8 cellular contexts compared by ENCODE assay signal in genomic region chr15:89442671-89443307, GRCh38. TPM values are rescaled to one million over a fixed set of nuclear protein-coding genes. Genes with fewer than 3 reads are reported as not detected.
DNase-seq lines count a peak whose midpoint lies in the region; ATAC-seq and TF ChIP-seq lines count a peak whose summit lies in the region.

No MANE protein-coding gene starts in this region.

- no peaks in the 10 kb centered on the region for H3K36me3 ChIP-seq in right atrium auricular region

- no peaks in the 10 kb centered on the region for H3K36me3 Mint-ChIP-seq in activated T-helper 17 cell treated with anti-CD3 and anti-CD28 coated beads, Interleukin-2, amount 50 U/mL, for 72 hours (ENCODE audit: low read depth)

- H3K27ac Mint-ChIP-seq in activated T-helper 17 cell treated with anti-CD3 and anti-CD28 coated beads, Interleukin-2, amount 50 U/mL, for 72 hours = no peak overlapping the region

- H3K9me3 Mint-ChIP-seq in activated T-helper 17 cell treated with anti-CD3 and anti-CD28 coated beads, Interleukin-2, amount 50 U/mL, for 72 hours = no peaks in the 10 kb centered on the region

- peak; percentile 38 for ATAC-seq in activated T-helper 17 cell treated with anti-CD3 and anti-CD28 coated beads, Interleukin-2, amount 50 U/mL, for 72 hours (replicated peaks)
- ATAC-seq in GM21515 (IDR thresholded peaks at IDR 0.05; ENCODE audit: unreplicated experiment) = no peak

- H3K9me3 ChIP-seq in right atrium auricular region = no peaks in the 10 kb centered on the region

- no peaks in the 10 kb centered on the region for H3K4me1 ChIP-seq in right atrium auricular region

- H3K27me3 Mint-ChIP-seq in activated T-helper 17 cell treated with anti-CD3 and anti-CD28 coated beads, Interleukin-2, amount 50 U/mL, for 72 hours = peaks cover 35% of the 10 kb centered on the region

- in situ Hi-C loops in GM13977 (cut with MboI; ENCODE audit: low pct_unique_long_range_greater_than_20kb, low sequenced_read_pairs, unreplicated experiment) = no loop called here

- no peak overlapping the region for H3K4me3 ChIP-seq in right atrium auricular region

- no peak overlapping the region for H3K27ac ChIP-seq in right atrium auricular region

- TF ChIP-seq CTCF in GM13977 (IDR thresholded peaks at IDR 0.05; ENCODE audit: extremely low read depth, insufficient read depth, missing control alignments) (peak; percentile 75), right atrium auricular region (IDR thresholded peaks at IDR 0.05) (peak; percentile 21 to 61)

- H3K4me3 Mint-ChIP-seq in activated T-helper 17 cell treated with anti-CD3 and anti-CD28 coated beads, Interleukin-2, amount 50 U/mL, for 72 hours = no peak overlapping the region

- H3K4me1 Mint-ChIP-seq in activated T-helper 17 cell treated with anti-CD3 and anti-CD28 coated beads, Interleukin-2, amount 50 U/mL, for 72 hours = no peaks in the 10 kb centered on the region

- DNase-seq in AML-193 (lab: John Stamatoyannopoulos, UW) (peak; percentile 50 to 57), GM13977 (ENCODE audit: low spot score) (peak; percentile 83), NCI-H748 (lab: John Stamatoyannopoulos, UW; ENCODE audit: unreplicated experiment) (peak; percentile 61), right atrium auricular region (ENCODE audit: low spot score) (no peak)
- DNase-seq in stimulated activated CD4-positive, alpha-beta T cell treated with anti-CD3 and anti-CD28 coated beads, Interleukin-2, amount 100 ng/mL, for 48 hours = peak; percentile 62 to 67
- no peak for DNase-seq in effector CD4-positive, alpha-beta T cell

- no peaks in the 10 kb centered on the region for H3K27me3 ChIP-seq in right atrium auricular region

RNA-seq across cellular contexts. Expression of gene RHCG, which starts 53.6 kb away (rescaled TPM):
- total RNA-seq in activated T-helper 17 cell treated with anti-CD3 and anti-CD28 coated beads, Interleukin-2, amount 50 U/mL, for 72 hours = not detected
- under 1 TPM; 0.37 to 0.43 TPM for total RNA-seq in right atrium auricular region

Comparison
In these comparisons a context has a peak if more than half of its experiments do, and no peak if none do; other contexts are left out.
1. DNase-seq: peak in AML-193 (2 of 2), GM13977 (single experiment), NCI-H748 (single experiment) and stimulated activated CD4-positive, alpha-beta T cell treated with anti-CD3 and anti-CD28 coated beads, Interleukin-2, amount 100 ng/mL, for 48 hours (2 of 2); none in right atrium auricular region (single experiment) and effector CD4-positive, alpha-beta T cell (single experiment).